In the genomic region with DNA sequence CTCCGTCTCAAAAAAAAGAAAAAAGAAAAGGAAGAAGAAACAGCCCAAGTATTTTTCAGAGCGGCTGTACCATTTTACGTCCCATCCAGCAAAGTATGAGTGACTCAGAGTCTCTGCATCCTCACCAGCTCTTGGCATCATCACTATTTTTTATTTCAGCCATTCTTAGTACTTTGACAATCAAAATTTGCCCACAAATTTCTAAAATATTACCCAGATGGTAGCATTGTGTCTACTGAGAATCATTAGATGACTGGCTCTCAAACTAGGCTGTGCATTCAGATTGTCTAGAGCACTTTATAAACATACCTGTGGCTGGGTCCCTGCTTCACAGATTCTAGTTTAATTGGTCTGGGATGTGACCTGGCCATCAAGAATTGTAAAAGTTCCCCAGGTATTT, we compare ENCODE assay signal across 20 cellular contexts. TPM values are rescaled to one million over a fixed set of nuclear protein-coding genes. Genes with fewer than 3 reads are reported as not detected.
DNase-seq lines count a peak whose midpoint lies in the region; FAIRE-seq and TF ChIP-seq lines count a peak whose summit lies in the region.
"Had no signal": no experiment of that assay in that cellular context is flagged by ENCODE, and none has a peak within 500 bp of the region (broad histone marks: within the 10 kb centered on the region; RNA-seq: fewer than 3 reads in every experiment).

No MANE protein-coding gene starts in this region.

- H3K27ac ChIP-seq in osteoblast (ENCODE audit: low read depth, low read length): no peak overlapping the region
- no peak overlapping the region for H3K27ac ChIP-seq in endodermal cell (ENCODE audit: low read depth, low read length)
- H3K27ac ChIP-seq: HL-60, KMS-11, PC-9, SJSA1 had no signal

- in situ Hi-C loops in astrocyte of the spinal cord (cut with HindIII; ENCODE audit: low sequenced_read_pairs): no loop called here

- WGBS in endodermal cell (ENCODE audit: insufficient coverage in 1 of 2, insufficient read length in 1 of 2), 2 experiments: 95 to 100% methylated on average over 1 to 3 of the region's 3 CpGs

- peaks cover 6% of the 10 kb centered on the region for H3K4me1 ChIP-seq in osteoblast (ENCODE audit: insufficient read depth, low read length)
- no peaks in the 10 kb centered on the region for H3K4me1 ChIP-seq in endodermal cell (ENCODE audit: control insufficient read depth, insufficient read depth, low read length)
- H3K4me1 ChIP-seq: BE2C, Caco-2, SJSA1 had no signal

- H4K20me1 ChIP-seq in osteoblast (ENCODE audit: insufficient read depth, low read length): no peaks in the 10 kb centered on the region

- no peak overlapping the region for H2AFZ ChIP-seq in osteoblast (ENCODE audit: low read length)
- H2AFZ ChIP-seq: PC-9 had no signal

- H3K79me2 ChIP-seq in osteoblast (ENCODE audit: insufficient read depth, low read length): no peaks in the 10 kb centered on the region

- H3K4me1 Mint-ChIP-seq in HFFc6 (ENCODE audit: low read depth) (peaks cover 18% of the 10 kb centered on the region), endodermal cell (no peaks in the 10 kb centered on the region)

- POLR2A ChIA-PET in BJ (lab: Charles Lee): interaction anchor here (0.6 kb wide), 1 partner anchor 726 kb away, joined by 9 read pairs; no protein-coding TSS in a partner anchor

- no peak overlapping the region for H3K4me3 ChIP-seq in BJ (ENCODE audit: low read depth, low read length)
- H3K4me3 ChIP-seq in astrocyte of the spinal cord (ENCODE audit: low read depth, low read length): no peak overlapping the region
- H3K4me3 ChIP-seq in osteoblast (ENCODE audit: insufficient read depth, low read length): no peak overlapping the region
- H3K4me3 ChIP-seq in endodermal cell (ENCODE audit: low read length): no peak overlapping the region
- H3K4me3 ChIP-seq: PC-9, SJSA1 had no signal

- H3K36me3 Mint-ChIP-seq in HFFc6 (ENCODE audit: low read depth) (no peaks in the 10 kb centered on the region), endodermal cell (ENCODE audit: low read depth) (no peaks in the 10 kb centered on the region)

- H3K27ac Mint-ChIP-seq in HFFc6 (peak overlapping the region; percentile 42; the same call in 1 of the 2 replicates), endodermal cell (no peak overlapping the region)
- H3K27ac Mint-ChIP-seq: CD4-positive, alpha-beta T cell had no signal

- H3K9me3 Mint-ChIP-seq in HFFc6 (no peaks in the 10 kb centered on the region), endodermal cell (no peaks in the 10 kb centered on the region)
- H3K9me3 Mint-ChIP-seq: CD4-positive, alpha-beta T cell had no signal

- FAIRE-seq in frontal cortex (lab: Jason Lieb, UNC): no peak

- H3K4me3 Mint-ChIP-seq in HFFc6: no peak overlapping the region
- no peak overlapping the region for H3K4me3 Mint-ChIP-seq in endodermal cell
- H3K4me3 Mint-ChIP-seq: CD4-positive, alpha-beta T cell had no signal

- H3K27me3 ChIP-seq in BJ (ENCODE audit: control insufficient read depth, insufficient read depth, low read length) (no peaks in the 10 kb centered on the region), osteoblast (ENCODE audit: insufficient read depth, low read length) (no peaks in the 10 kb centered on the region), endodermal cell (ENCODE audit: control insufficient read depth, insufficient read depth, low read length, poor library complexity, severe bottlenecking) (no peaks in the 10 kb centered on the region)
- H3K27me3 ChIP-seq: BE2C, SJSA1 had no signal

- no peak overlapping the region for H3K9ac ChIP-seq in endodermal cell (ENCODE audit: extremely low read depth, low read length, poor library complexity, severe bottlenecking)
- H3K9ac ChIP-seq: KMS-11 had no signal

- CTCF ChIA-PET in BJ (lab: Yijun Ruan, JAX): interaction anchor here (1.3 to 8.4 kb wide), 2 partner anchors 144 to 147 kb away, joined by 3 to 93 read pairs; no protein-coding TSS in a partner anchor

- DNase-seq in BJ (ENCODE audit: low read depth) (peak; percentile 26), HFFc6 (peak; percentile 46), astrocyte of the spinal cord (ENCODE audit: low read depth, low spot score) (peak; percentile 32), osteoblast (ENCODE audit: insufficient read length, low spot score, missing footprints) (peak; percentile 78), frontal cortex (ENCODE audit: low spot score in 2 of 2) (no peak), NCI-H2227 treated with DMSO at 0.1 percent for 48 hours (lab: John Stamatoyannopoulos, UW) (no peak), middle frontal gyrus (ENCODE audit: extremely low spot score, low spot score) (no peak), endodermal cell (no peak)
- DNase-seq: BE2C; Caco-2; CD4-positive, alpha-beta T cell; H7; NCI-H1436; NCI-H2029; NCI-H526; SW 1271 had no signal

- H3K36me3 ChIP-seq in BJ (ENCODE audit: control insufficient read depth, insufficient read depth, low read length) (no peaks in the 10 kb centered on the region), osteoblast (ENCODE audit: insufficient read depth, low read length) (no peaks in the 10 kb centered on the region), endodermal cell (ENCODE audit: control insufficient read depth, insufficient read depth, low read length) (no peaks in the 10 kb centered on the region)
- H3K36me3 ChIP-seq: BE2C, SJSA1 had no signal

- H3K27me3 Mint-ChIP-seq in HFFc6 (ENCODE audit: insufficient read depth): peaks cover 8% of the 10 kb centered on the region
- no peaks in the 10 kb centered on the region for H3K27me3 Mint-ChIP-seq in endodermal cell (ENCODE audit: insufficient read depth)

- no peak overlapping the region for H3K4me2 ChIP-seq in osteoblast (ENCODE audit: insufficient read depth, low read length)
- H3K4me2 ChIP-seq: KMS-11, PC-9 had no signal

- TF ChIP-seq CTCF in BJ (IDR thresholded peaks at IDR 0.05; ENCODE audit: insufficient read depth, low read depth, low read length) (no peak), HFFc6 (IDR thresholded peaks at IDR 0.05) (no peak), astrocyte of the spinal cord (IDR thresholded peaks at IDR 0.05; ENCODE audit: low read depth, low read length) (no peak), osteoblast (IDR thresholded peaks at IDR 0.05; ENCODE audit: extremely low read depth, low read depth, low read length) (no peak), endodermal cell (conservative IDR thresholded peaks at IDR 0.05) (no peak)

- H3K9me3 ChIP-seq in osteoblast (ENCODE audit: low read depth, low read length) (no peaks in the 10 kb centered on the region), endodermal cell (ENCODE audit: control insufficient read depth, low read length) (no peaks in the 10 kb centered on the region)
- H3K9me3 ChIP-seq: BE2C, Caco-2, SJSA1 had no signal

RNA-seq across cellular contexts. Expression of gene MELK, which starts 21.6 kb away (rescaled TPM):
- 14.7 and 21.2 TPM in 2 replicates for polyA plus RNA-seq in BJ (2011; rRNA removed)
- polyA minus RNA-seq in BJ (2011; rRNA and poly(A)+ RNA removed): 5.0 and 7.4 TPM in 2 replicates
- total RNA-seq in HFFc6 (2021; fragmentation: NEBNext Ultra II Directional; extraction: Animal tissue kit (Norgen Biotek cat#: 25700)): 10 to 100 TPM; 16.6 to 40.5 (median 35.6) TPM
- 8.3 and 9.4 TPM in 2 replicates for total RNA-seq in osteoblast
- total RNA-seq in frontal cortex: 8.2 TPM
- total RNA-seq in endodermal cell: 10 to 100 TPM; 45.6 to 88.9 TPM
- polyA plus RNA-seq in endodermal cell (2013, experiment 1 of 2): 51.1 TPM
- polyA plus RNA-seq in endodermal cell (2013, experiment 2 of 2): 50.6 TPM

Comparison
In these comparisons a context has a peak if more than half of its experiments do, and no peak if none do; other contexts are left out.
1. DNase-seq: peak in BJ (single experiment), HFFc6 (single experiment), astrocyte of the spinal cord (single experiment) and osteoblast (single experiment); none in frontal cortex (0 of 2), NCI-H2227 treated with DMSO at 0.1 percent for 48 hours (single experiment), middle frontal gyrus (single experiment) and endodermal cell (single experiment).